ENCODE assay signal across 9 cellular contexts in the genomic region with DNA sequence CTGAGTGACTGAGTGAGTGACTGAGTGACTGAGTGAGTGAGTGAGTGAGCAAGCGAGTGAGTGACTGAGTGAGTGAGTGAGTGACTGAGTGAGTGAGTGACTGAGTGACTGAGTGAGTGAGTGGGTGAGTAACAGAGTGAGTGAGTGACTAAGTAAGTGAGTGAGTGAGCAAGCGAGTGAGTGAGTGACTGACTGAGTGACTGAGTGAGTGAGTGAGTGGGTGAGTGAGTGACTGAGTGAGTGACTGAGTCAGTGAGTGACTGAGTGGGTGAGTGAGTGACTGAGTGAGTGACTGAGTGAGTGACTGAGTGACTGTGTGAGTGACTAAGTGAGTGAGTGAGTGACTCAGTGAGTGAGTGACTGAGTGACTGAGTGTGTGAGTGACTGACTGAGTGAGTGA. TPM values are rescaled to one million over a fixed set of nuclear protein-coding genes. Genes with fewer than 3 reads are reported as not detected.
"Had no signal": no experiment of that assay in that cellular context is flagged by ENCODE, and none has a peak within 500 bp of the region (broad histone marks: within the 10 kb centered on the region; RNA-seq: fewer than 3 reads in every experiment).

No MANE protein-coding gene starts in this region.

RNA-seq across cellular contexts. Expression of gene MAL, which starts 12.0 kb away (rescaled TPM):
- total RNA-seq: activated B cell treated with CpG ODN at 0.5 μM for 24 hours, cardiac muscle cell, endodermal cell, fibroblast of lung, foreskin keratinocyte, liver, osteocyte, SK-MEL-5 had no signal
- polyA plus RNA-seq: cardiac muscle cell, fibroblast of lung, foreskin keratinocyte, hepatocyte had no signal
